Comparison of ENCODE assay signal across 11 cellular contexts in the genomic region with DNA sequence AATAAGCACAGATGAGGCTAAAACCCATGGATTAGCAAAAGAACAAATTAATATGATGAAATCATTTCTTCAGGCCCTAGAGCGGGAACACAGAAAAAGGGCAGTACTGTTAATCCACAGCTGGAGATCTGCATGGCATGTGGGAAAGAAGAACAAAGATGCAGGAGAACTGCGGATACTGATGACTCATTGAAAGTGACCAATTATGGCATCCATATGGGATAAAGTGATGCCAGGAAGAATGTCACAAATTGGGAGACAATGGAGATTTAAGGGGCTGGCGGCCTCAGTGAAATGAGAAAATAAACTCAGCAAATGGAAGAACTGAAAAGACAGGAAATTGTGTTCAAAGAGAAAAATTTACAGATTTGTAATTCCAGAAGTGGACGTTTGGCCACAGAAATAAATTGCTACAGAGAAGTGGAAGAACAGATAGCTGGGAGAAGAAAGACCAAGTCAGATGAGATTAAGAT. TPM values are rescaled to one million over a fixed set of nuclear protein-coding genes. Genes with fewer than 3 reads are reported as not detected.
A peak's percentile ranks its signal among the peaks of the same experiment; 100 is the strongest.
DNase-seq lines count a peak whose midpoint lies in the region; ATAC-seq, FAIRE-seq and TF ChIP-seq lines count a peak whose summit lies in the region.
"Had no signal": no experiment of that assay in that cellular context is flagged by ENCODE, and none has a peak within 500 bp of the region (broad histone marks: within the 10 kb centered on the region; RNA-seq: fewer than 3 reads in every experiment).

No MANE protein-coding gene starts in this region.

- in situ Hi-C loops in astrocyte of the cerebellum (cut with HindIII; ENCODE audit: low sequenced_read_pairs) = no loop called here

- POLR2A ChIA-PET in A549 (lab: Yijun Ruan, JAX) = no interaction called here

- TF ChIP-seq EP300 in A549 (IDR thresholded peaks at IDR 0.05) = no peak

- FAIRE-seq in A549 (lab: Jason Lieb, UNC) = no peak
- no peak for FAIRE-seq in small intestine (lab: Jason Lieb, UNC)

- TF ChIP-seq RAD21 in A549 (conservative IDR thresholded peaks at IDR 0.05 in 1 of 2, IDR thresholded peaks at IDR 0.05 in 1 of 2) = no peak

- H3K4me1 ChIP-seq in A549 (peaks cover 19% of the 10 kb centered on the region; the same call in 2 of the 3 replicates), small intestine (ENCODE audit: control insufficient read depth in 2 of 2, insufficient read depth in 1 of 2, low read depth in 1 of 2, low read length in 1 of 2) (peaks cover 9 to 19% of the 10 kb centered on the region in 2 donors)

- TF ChIP-seq CTCF in A549 (IDR thresholded peaks at IDR 0.05) = no peak
- no peak for TF ChIP-seq CTCF in astrocyte of the cerebellum (IDR thresholded peaks at IDR 0.05; ENCODE audit: low read depth, low read length, missing control alignments)

- no peaks in the 10 kb centered on the region for H3K36me3 ChIP-seq in small intestine (ENCODE audit: control insufficient read depth in 2 of 2, insufficient read depth in 2 of 2, low read length in 2 of 2)

- no peak for DNase-seq in A549 (ENCODE audit: low read depth in 1 of 2, low spot score in 1 of 2)
- peak; percentile 59 for DNase-seq in HCEC 1CT
- peak; percentile 33 for DNase-seq in astrocyte of the cerebellum (ENCODE audit: low read depth)
- peak; percentile 40 for DNase-seq in iris pigment epithelial cell (ENCODE audit: low read depth)
- DNase-seq in germinal center (ENCODE audit: low spot score) = no peak
- DNase-seq in activated effector memory CD4-positive, alpha-beta T cell treated with anti-CD3 and anti-CD28 coated beads, Interleukin-2, amount 50 U/mL, for 16 hours = no peak
- DNase-seq in small intestine = no peak
- DNase-seq: activated CD8-positive, alpha-beta memory T cell treated with anti-CD3 and anti-CD28 coated beads, Interleukin-2, amount 10 ng/mL, durations not matched to agents 7 days and 5 days; AML-193; NCI-H526 treated with DMSO at 0.1 percent for 48 hours had no signal

- WGBS in A549 (ENCODE audit: missing lambda C conversion rate) = 70% methylated on average over 4 of the region's 4 CpGs
- 68 to 86% (median 74%) methylated on average over 4 of the region's 4 CpGs for WGBS in small intestine, 3 donors

- H3K4me3 ChIP-seq in A549 (no peak overlapping the region), astrocyte of the cerebellum (ENCODE audit: low read depth, low read length) (no peak overlapping the region), small intestine (ENCODE audit: low read depth in 1 of 2, low read length in 2 of 2) (no peak overlapping the region)

- TF ChIP-seq POLR2A in A549 (IDR thresholded peaks at IDR 0.05; ENCODE audit: low read length) = no peak

- CTCF ChIA-PET in A549 (lab: Yijun Ruan, JAX) = interaction anchor here (0.6 to 1.6 kb wide), 2 partner anchors 134 to 179 kb away, joined by 3 to 4 read pairs; no protein-coding TSS in a partner anchor

- ATAC-seq in A549 (no peak), GM21529 (IDR thresholded peaks at IDR 0.05; ENCODE audit: unreplicated experiment) (no peak)
- ATAC-seq: activated CD8-positive, alpha-beta memory T cell treated with anti-CD3 and anti-CD28 coated beads, Interleukin-2, amount 10 ng/mL, durations not matched to agents 7 days and 5 days had no signal

- H3K27me3 ChIP-seq in small intestine (ENCODE audit: control insufficient read depth in 2 of 2, insufficient read depth in 2 of 2, low read length in 2 of 2) = no peaks in the 10 kb centered on the region

- no peak overlapping the region for H3K27ac ChIP-seq in A549
- no peak overlapping the region for H3K27ac ChIP-seq in small intestine (ENCODE audit: low read depth in 1 of 2, low read length in 1 of 2)

- no peaks in the 10 kb centered on the region for H3K9me3 ChIP-seq in A549
- no peaks in the 10 kb centered on the region for H3K9me3 ChIP-seq in small intestine (ENCODE audit: control insufficient read depth, low read depth)

- H3K4me2 ChIP-seq in A549 = no peak overlapping the region

TF ChIP-seq in A549, 52 proteins besides CTCF, POLR2A, EP300 and RAD21:
- TF ChIP-seq ESRRA (IDR thresholded peaks at IDR 0.05; ENCODE audit: borderline replicate concordance, low read length) (no peak), FOSL2 (IDR thresholded peaks at IDR 0.05) (no peak), FOSL2 (CRISPR knock-in tag; IDR thresholded peaks at IDR 0.05) (0 out of 2 replicates have a peak, but pooled peaks have one; percentile 21), RFX5 (IDR thresholded peaks at IDR 0.05) (peak; percentile 74; the same call in 1 of the 2 replicates), FOXS1 (CRISPR knock-in tag; IDR thresholded peaks at IDR 0.05) (no peak)
TF ChIP-seq in A549: peak in this region for 2.

RNA-seq across cellular contexts. Expression of gene SIK3, which starts 39.4 kb away (rescaled TPM):
- polyA plus RNA-seq in A549 (2011; rRNA removed) (8.2 and 12.3 TPM in 2 replicates), A549 (2017; fragmentation: RNase III; extraction: RNeasy Plus Mini Kit Qiagen cat#74134 plus additional on column Dnase treatment) (7.3 to 9.0 TPM (median 8.7 TPM) in 3 replicates), small intestine (10 to 100 TPM in 1 of 3 donors, 1 to 10 TPM in 2; 4.9 to 10.5 (median 7.6) TPM)
- 4.3 and 5.4 TPM in 2 replicates for polyA plus RNA-seq in A549 (2012; cell fraction: cytosol; rRNA removed)
- 10.6 and 12.8 TPM in 2 replicates for polyA plus RNA-seq in A549 (2012; cell fraction: nucleus; rRNA removed)
- polyA minus RNA-seq in A549 (2011; rRNA and poly(A)+ RNA removed) = 17.8 and 25.0 TPM in 2 replicates

Comparison
In these comparisons a context has a peak if more than half of its experiments do, and no peak if none do; other contexts are left out.
1. DNase-seq: peak in HCEC 1CT (single experiment), astrocyte of the cerebellum (single experiment) and iris pigment epithelial cell (single experiment); none in A549 (0 of 2), germinal center (single experiment), activated effector memory CD4-positive, alpha-beta T cell treated with anti-CD3 and anti-CD28 coated beads, Interleukin-2, amount 50 U/mL, for 16 hours (single experiment) and small intestine (single experiment).